ENCODE assay signal across 9 cellular contexts in the genomic region with DNA sequence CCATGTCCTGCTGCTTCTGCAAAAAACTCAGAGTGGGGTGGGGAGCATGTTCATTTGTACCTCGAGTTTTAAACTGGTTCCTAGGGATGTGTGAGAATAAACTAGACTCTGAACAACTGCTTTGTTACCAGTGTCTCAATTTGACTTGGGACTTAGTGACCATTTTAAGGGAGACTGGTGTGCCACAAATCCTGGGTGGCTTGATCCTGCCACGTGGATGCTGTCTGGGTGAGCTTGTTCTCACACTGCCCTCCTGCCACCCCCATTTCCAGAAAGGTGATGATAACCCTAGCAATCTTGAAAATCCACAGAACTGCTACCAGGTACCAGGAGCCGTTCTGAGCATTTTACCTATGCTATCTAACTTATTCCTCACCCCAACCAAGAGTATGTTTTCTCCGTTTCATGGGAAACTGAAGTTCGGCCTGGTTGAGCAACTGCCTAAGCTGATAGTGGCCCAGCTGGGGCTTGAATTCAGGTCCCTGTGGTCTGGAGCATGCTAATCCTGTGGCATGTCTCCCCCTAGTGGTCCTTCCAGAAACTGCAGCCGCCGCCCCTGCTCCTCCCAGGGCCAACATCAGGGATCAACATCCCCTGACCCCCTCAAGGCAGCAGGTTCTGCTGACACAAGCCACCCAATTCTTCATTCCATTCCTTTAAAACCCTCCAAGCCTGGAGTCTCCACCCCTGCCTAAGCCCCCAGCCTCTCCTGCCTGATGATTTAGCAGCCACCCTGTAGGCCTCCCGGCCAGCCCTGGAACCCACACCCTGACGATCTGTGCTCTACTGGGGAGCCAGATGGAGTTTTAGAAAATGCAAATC. TPM values are rescaled to one million over a fixed set of nuclear protein-coding genes. Genes with fewer than 3 reads are reported as not detected.
DNase-seq lines count a peak whose midpoint lies in the region; ATAC-seq and TF ChIP-seq lines count a peak whose summit lies in the region.
"Had no signal": no experiment of that assay in that cellular context is flagged by ENCODE, and none has a peak within 500 bp of the region (broad histone marks: within the 10 kb centered on the region; RNA-seq: fewer than 3 reads in every experiment).

No MANE protein-coding gene starts in this region.

- no peak overlapping the region for H2BK15ac ChIP-seq in neuronal stem cell (ENCODE audit: low read length)

- no peak overlapping the region for H2AFZ ChIP-seq in neuronal stem cell (ENCODE audit: low read length)

- DNase-seq in AG08395 (ENCODE audit: low spot score) (peak; percentile 83), Panc1 (ENCODE audit: low read depth, low spot score) (no peak), fibroblast of pulmonary artery (ENCODE audit: low read depth) (peak; percentile 85), neuronal stem cell (ENCODE audit: low spot score) (peak; percentile 65), testis (peak; percentile 86)
- DNase-seq in activated T-cell treated with anti-CD3 and anti-CD28 coated beads, Interleukin-2, amount 50 U/mL, for 4 hours: peak; percentile 84

- intact Hi-C loops in Panc1 (cut with micrococcal nuclease; ENCODE audit: unreplicated experiment): loop anchor here (10.0 kb wide), 2 partner anchors 312 to 432 kb away; a partner anchor contains a TSS
- intact Hi-C loops in testis (cut with DNase I; ENCODE audit: low total_unique reads): no loop called here

- no peak overlapping the region for H2BK5ac ChIP-seq in neuronal stem cell (ENCODE audit: low read length)

- H3K18ac ChIP-seq in neuronal stem cell (ENCODE audit: low read length): no peak overlapping the region

- no peak overlapping the region for H3K14ac ChIP-seq in neuronal stem cell (ENCODE audit: low read length)

- TF ChIP-seq POLR2A in testis (IDR thresholded peaks at IDR 0.05): no peak

- H3K27me3 ChIP-seq in Panc1 (ENCODE audit: control insufficient read depth, insufficient read depth, low read length) (no peaks in the 10 kb centered on the region), neuronal stem cell (ENCODE audit: control insufficient read depth in 3 of 3, insufficient read depth in 3 of 3, low read depth in 1 of 3, low read length in 3 of 3) (no peaks in the 10 kb centered on the region), testis (no peaks in the 10 kb centered on the region)

- H4K91ac ChIP-seq in neuronal stem cell (ENCODE audit: low read depth, low read length, poor library complexity): no peak overlapping the region

- CTCF ChIA-PET in Panc1 (lab: Charles Lee): interaction anchor here (0.7 to 1.1 kb wide), 2 partner anchors 18 to 474 kb away, joined by 3 read pairs; no protein-coding TSS in a partner anchor

- H2BK120ac ChIP-seq in neuronal stem cell (ENCODE audit: low read depth, low read length): no peak overlapping the region

- H3K4me1 Mint-ChIP-seq in activated T-cell treated with anti-CD3 and anti-CD28 coated beads, Interleukin-2, amount 50 U/mL, for 4 hours (ENCODE audit: low read depth): peaks cover 29% of the 10 kb centered on the region

- peak overlapping the region; percentile 44 for H3K9ac ChIP-seq in neuronal stem cell (ENCODE audit: low read depth, low read length, poor library complexity)

- POLR2A ChIA-PET in Panc1 (lab: Charles Lee): no interaction called here

- H3K27me3 Mint-ChIP-seq in activated T-cell treated with anti-CD3 and anti-CD28 coated beads, Interleukin-2, amount 50 U/mL, for 4 hours (ENCODE audit: low read depth): no peaks in the 10 kb centered on the region

- no peak overlapping the region for H3K27ac ChIP-seq in Panc1 (ENCODE audit: low read length)
- H3K27ac ChIP-seq in neuronal stem cell (replicated peaks; ENCODE audit: low read length): no peak overlapping the region
- H3K27ac ChIP-seq in testis: no peak overlapping the region

- H3K9me3 Mint-ChIP-seq in activated T-cell treated with anti-CD3 and anti-CD28 coated beads, Interleukin-2, amount 50 U/mL, for 4 hours: no peaks in the 10 kb centered on the region
- H3K9me3 Mint-ChIP-seq: IgD-negative memory B cell had no signal

- no peak overlapping the region for H4K8ac ChIP-seq in neuronal stem cell (ENCODE audit: low read depth, low read length)

- H3K4me2 ChIP-seq in neuronal stem cell (ENCODE audit: insufficient read depth, low read length, poor library complexity, severe bottlenecking): no peak overlapping the region

- H3K9me3 ChIP-seq in Panc1 (ENCODE audit: control insufficient read depth, insufficient read depth, low read depth, low read length) (no peaks in the 10 kb centered on the region), neuronal stem cell (replicated peaks in 1 of 2; ENCODE audit: control insufficient read depth in 2 of 2, insufficient read depth in 1 of 2, low read depth in 1 of 2, low read length in 2 of 2) (no peaks in the 10 kb centered on the region), testis (no peaks in the 10 kb centered on the region)

- WGBS in neuronal stem cell (ENCODE audit: extremely low coverage in 2 of 2, insufficient read length in 2 of 2, insufficient replicate concordance in 1 of 2), 2 donors: no CpG with 5 or more reads among the region's 9 CpGs
- WGBS in testis, 2 donors: 47 to 59% methylated on average over 8 to 9 of the region's 9 CpGs

- no peaks in the 10 kb centered on the region for H3K79me1 ChIP-seq in neuronal stem cell (ENCODE audit: low read depth, low read length)

- in situ Hi-C loops in Panc1 (cut with HindIII; ENCODE audit: low pct_unique_long_range_greater_than_20kb, low sequenced_read_pairs): no loop called here

- H3K4me3 Mint-ChIP-seq in activated T-cell treated with anti-CD3 and anti-CD28 coated beads, Interleukin-2, amount 50 U/mL, for 4 hours: no peak overlapping the region
- H3K4me3 Mint-ChIP-seq: IgD-negative memory B cell had no signal

- TF ChIP-seq CTCF in Panc1 (IDR thresholded peaks at IDR 0.05) (peak; percentile 98), fibroblast of pulmonary artery (IDR thresholded peaks at IDR 0.05; ENCODE audit: low read length, missing control alignments) (peak; percentile 98), testis (IDR thresholded peaks at IDR 0.05) (peak; percentile 76 to 94 (median 79))

- no peaks in the 10 kb centered on the region for H3K4me1 ChIP-seq in Panc1 (ENCODE audit: control insufficient read depth, insufficient read depth, low read length)
- H3K4me1 ChIP-seq in neuronal stem cell (ENCODE audit: control insufficient read depth in 2 of 2, insufficient read depth in 1 of 2, low read depth in 1 of 2, low read length in 2 of 2): no peaks in the 10 kb centered on the region
- no peaks in the 10 kb centered on the region for H3K4me1 ChIP-seq in testis

- H3K23ac ChIP-seq in neuronal stem cell (ENCODE audit: low read depth, low read length, poor library complexity): no peak overlapping the region

- H3K36me3 Mint-ChIP-seq in activated T-cell treated with anti-CD3 and anti-CD28 coated beads, Interleukin-2, amount 50 U/mL, for 4 hours (ENCODE audit: insufficient read depth): no peaks in the 10 kb centered on the region
- H3K36me3 Mint-ChIP-seq: IgD-negative memory B cell had no signal

- H3K4me3 ChIP-seq in Panc1 (ENCODE audit: low read depth in 2 of 2, low read length in 2 of 2): no peak overlapping the region
- H3K4me3 ChIP-seq in fibroblast of pulmonary artery (replicated peaks; ENCODE audit: low read depth, low read length): no peak overlapping the region
- H3K4me3 ChIP-seq in neuronal stem cell (ENCODE audit: low read length in 2 of 2): no peak overlapping the region
- no peak overlapping the region for H3K4me3 ChIP-seq in testis

- H2BK12ac ChIP-seq in neuronal stem cell (ENCODE audit: low read length): no peak overlapping the region

- BruUV-seq in Panc1 (replicated peaks; lab: Mats Ljungman, UMichigan): no TSS peak

- H3K36me3 ChIP-seq in Panc1 (ENCODE audit: control insufficient read depth, insufficient read depth, low read length) (no peaks in the 10 kb centered on the region), neuronal stem cell (replicated peaks in 1 of 2; ENCODE audit: control insufficient read depth in 2 of 2, insufficient read depth in 2 of 2, low read length in 2 of 2) (no peaks in the 10 kb centered on the region), testis (ENCODE audit: low read depth, missing control alignments) (no peaks in the 10 kb centered on the region)

- no peak overlapping the region for H2AK5ac ChIP-seq in neuronal stem cell (ENCODE audit: low read depth, low read length)

- ATAC-seq in GM18498 (IDR thresholded peaks at IDR 0.05; ENCODE audit: unreplicated experiment) (peak; percentile 50), HG03139 (IDR thresholded peaks at IDR 0.05; ENCODE audit: unreplicated experiment) (peak; percentile 42), Panc1 (peak; percentile 71)
- ATAC-seq in activated T-cell treated with anti-CD3 and anti-CD28 coated beads, Interleukin-2, amount 50 U/mL, for 4 hours: peak; percentile 41 to 44

- H3K4ac ChIP-seq in neuronal stem cell (ENCODE audit: low read length): no peak overlapping the region

RNA-seq across cellular contexts. Expression of a gene that starts 2.8 kb away (rescaled TPM):
- not detected for total RNA-seq in Panc1 (2021; ENCODE audit: unreplicated experiment)
- not detected for polyA plus RNA-seq in Panc1 (2012; ENCODE audit: insufficient read length)
- 100 to 1,000 TPM in 2 of 3 donors, 10 to 100 TPM in 1; 94.6 to 152 (median 138) TPM for total RNA-seq in activated T-cell treated with anti-CD3 and anti-CD28 coated beads, Interleukin-2, amount 50 U/mL, for 4 hours
- polyA plus RNA-seq in neuronal stem cell (2013, experiment 1 of 2): not detected
- polyA plus RNA-seq in neuronal stem cell (2013, experiment 2 of 2): not detected
- total RNA-seq in testis: under 1 TPM in 1 of 2 donors, not detected in 1; 0.39 TPM
- polyA plus RNA-seq in testis (ENCODE audit: insufficient read depth, low read depth, low replicate concordance): not detected
- polyA plus RNA-seq: IgD-negative memory B cell had no signal

RNA-seq across cellular contexts. Expression of a gene that starts 10.3 kb away (rescaled TPM):
- not detected for total RNA-seq in Panc1 (2021; ENCODE audit: unreplicated experiment)
- not detected for polyA plus RNA-seq in Panc1 (2012; ENCODE audit: insufficient read length)
- 100 to 1,000 TPM; 130 to 283 (median 277) TPM for total RNA-seq in activated T-cell treated with anti-CD3 and anti-CD28 coated beads, Interleukin-2, amount 50 U/mL, for 4 hours
- not detected for polyA plus RNA-seq in neuronal stem cell (2013, experiment 1 of 2)
- not detected for polyA plus RNA-seq in neuronal stem cell (2013, experiment 2 of 2)
- not detected for total RNA-seq in testis
- polyA plus RNA-seq in testis (ENCODE audit: insufficient read depth, low read depth, low replicate concordance): not detected
- polyA plus RNA-seq: IgD-negative memory B cell had no signal

RNA-seq across cellular contexts. Expression of a gene that starts 51.8 kb away (rescaled TPM):
- 0.18 TPM for total RNA-seq in Panc1 (2021; ENCODE audit: unreplicated experiment)
- polyA plus RNA-seq in Panc1 (2012; ENCODE audit: insufficient read length): 0.34 TPM
- 10 to 100 TPM; 25.0 to 38.0 (median 27.1) TPM for total RNA-seq in activated T-cell treated with anti-CD3 and anti-CD28 coated beads, Interleukin-2, amount 50 U/mL, for 4 hours
- 0.04 TPM for polyA plus RNA-seq in neuronal stem cell (2013, experiment 1 of 2)
- polyA plus RNA-seq in neuronal stem cell (2013, experiment 2 of 2): 0.07 TPM
- total RNA-seq in testis: 10 to 100 TPM; 38.5 to 44.9 TPM
- polyA plus RNA-seq in testis (ENCODE audit: insufficient read depth, low read depth, low replicate concordance): 98.7 TPM

Comparison
In these comparisons a context has a peak if more than half of its experiments do, and no peak if none do; other contexts are left out.
1. RNA of a gene that starts 2.8 kb away (total RNA-seq): 94.6 to 152 TPM in activated T-cell treated with anti-CD3 and anti-CD28 coated beads, Interleukin-2, amount 50 U/mL, for 4 hours; 0.39 TPM in testis and not detected in Panc1 (single experiment); every median in the first group is over 10 times any median in the second.
2. RNA of a gene that starts 10.3 kb away (total RNA-seq): 130 to 283 TPM in activated T-cell treated with anti-CD3 and anti-CD28 coated beads, Interleukin-2, amount 50 U/mL, for 4 hours; not detected in testis and not detected in Panc1 (single experiment); every median in the first group is over 100 times any median in the second.
3. RNA of a gene that starts 51.8 kb away (total RNA-seq): 38.5 to 44.9 TPM in testis and 25.0 to 38.0 TPM in activated T-cell treated with anti-CD3 and anti-CD28 coated beads, Interleukin-2, amount 50 U/mL, for 4 hours; 0.18 TPM in Panc1 (single experiment); every median in the first group is over 10 times any median in the second.
4. Peak in every context shown above with its lines, with median percentiles within 50 percentile points of each other: ATAC-seq and CTCF ChIP-seq.